24 cellular contexts compared by ENCODE assay signal in the genomic region with DNA sequence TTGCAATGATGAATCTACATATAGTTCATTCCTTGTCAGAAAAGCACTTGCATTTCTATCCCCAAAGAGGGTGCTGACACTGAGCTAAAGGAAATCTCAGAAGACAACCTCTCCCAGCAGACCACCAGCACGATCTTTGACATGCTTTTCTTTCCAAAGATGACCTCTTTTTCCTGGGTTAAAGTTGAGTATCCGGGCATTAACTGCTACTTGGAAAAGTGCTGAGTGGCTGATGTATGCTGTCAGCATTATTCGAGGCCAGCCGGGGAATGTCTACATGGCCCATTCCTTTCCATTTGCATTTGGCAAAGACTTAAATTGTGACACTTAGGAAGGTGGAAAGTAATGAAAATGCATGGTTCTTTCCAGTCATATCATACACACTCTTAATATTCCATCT.
"Had no signal": no experiment of that assay in that cellular context is flagged by ENCODE, and none has a peak within 500 bp of the region (broad histone marks: within the 10 kb centered on the region; RNA-seq: fewer than 3 reads in every experiment).

No MANE protein-coding gene starts in this region.

- H3K9me3 ChIP-seq: heart left ventricle, lower lobe of right lung, ovary, right atrium auricular region, tibial nerve, vagina had no signal

- DNase-seq: glutamatergic neuron; heart left ventricle; hypothalamus; immature natural killer cell; kidney; left colon; left ventricle myocardium superior; lower lobe of right lung; mammary epithelial cell; mesenchymal stem cell; naive thymus-derived CD4-positive, alpha-beta T cell; ovary; stimulated activated CD4-positive, alpha-beta T cell treated with anti-CD3 and anti-CD28 coated beads, Interleukin-15, amount 100 ng/mL, for 24 hours; stimulated activated CD4-positive, alpha-beta T cell treated with anti-CD3 and anti-CD28 coated beads, Interleukin-2, amount 100 ng/mL, for 24 hours; stimulated activated CD4-positive, alpha-beta T cell treated with anti-CD3 and anti-CD28 coated beads, Interleukin-4, amount 100 ng/mL, for 24 hours; stimulated activated naive CD4-positive, alpha-beta T cell; stimulated activated naive CD8-positive, alpha-beta T cell treated with anti-CD3 and anti-CD28 coated beads, Interleukin-15, amount 100 ng/mL, for 72 hours; substantia nigra had no signal

- H3K27ac ChIP-seq: heart left ventricle, lower lobe of right lung, ovary, right atrium auricular region, tibial nerve, vagina had no signal

- ATAC-seq: heart left ventricle; left colon; left ventricle myocardium superior; lower lobe of right lung; naive thymus-derived CD4-positive, alpha-beta T cell; natural killer cell treated with Interleukin-12 subunit alpha and Interleukin-12 subunit beta and Interleukin-15 and Interleukin-18, amount 100 ng/mL, for 72 hours; stimulated activated effector memory CD8-positive, alpha-beta T cell treated with anti-CD3 and anti-CD28 coated beads, Interleukin-12 subunit alpha, Interleukin-12 subunit beta, amount 100 ng/mL, for 72 hours; stimulated activated naive CD8-positive, alpha-beta T cell treated with anti-CD3 and anti-CD28 coated beads, Interleukin-15, amount 100 ng/mL, for 72 hours had no signal

- H3K4me3 ChIP-seq: heart left ventricle, lower lobe of right lung, ovary, right atrium auricular region, smooth muscle cell, tibial nerve, vagina had no signal

- H3K4me1 ChIP-seq: heart left ventricle, lower lobe of right lung, right atrium auricular region, tibial nerve, vagina had no signal

- H3K36me3 ChIP-seq: heart left ventricle, lower lobe of right lung, ovary, right atrium auricular region, tibial nerve, vagina had no signal

- H3K27me3 ChIP-seq: ovary, right atrium auricular region, tibial nerve, vagina had no signal
